7 cellular contexts compared by ENCODE assay signal in genomic region chr12:89927226-89927698, GRCh38.
DNase-seq lines count a peak whose midpoint lies in the region; ATAC-seq, FAIRE-seq and TF ChIP-seq lines count a peak whose summit lies in the region.

No MANE protein-coding gene starts in this region.

- ATAC-seq in GM19035 (IDR thresholded peaks at IDR 0.05; ENCODE audit: unreplicated experiment) = peak; percentile 99
- ATAC-seq in HG02798 (IDR thresholded peaks at IDR 0.05; ENCODE audit: poor library complexity, unreplicated experiment) = peak; percentile 99

- FAIRE-seq in D721Med (lab: Jason Lieb, UNC) = no peak

- H2AFZ ChIP-seq in osteoblast (ENCODE audit: low read length) = peak overlapping the region; percentile 2

- no peak overlapping the region for H3K27ac ChIP-seq in osteoblast (ENCODE audit: low read depth, low read length)

- no peak overlapping the region for H3K4me2 ChIP-seq in osteoblast (ENCODE audit: insufficient read depth, low read length)

- no peaks in the 10 kb centered on the region for H4K20me1 ChIP-seq in osteoblast (ENCODE audit: insufficient read depth, low read length)

- TF ChIP-seq CTCF in osteoblast (IDR thresholded peaks at IDR 0.05; ENCODE audit: extremely low read depth, low read depth, low read length) = no peak
- TF ChIP-seq CTCF in D721Med (IDR thresholded peaks at IDR 0.05; ENCODE audit: insufficient read depth, missing control alignments) = no peak

- H3K27me3 ChIP-seq in osteoblast (ENCODE audit: insufficient read depth, low read length) = no peaks in the 10 kb centered on the region

- DNase-seq in NAMALWA (ENCODE audit: low spot score) = peak; percentile 94
- DNase-seq in osteoblast (ENCODE audit: insufficient read length, low spot score, missing footprints) = no peak
- no peak for DNase-seq in D721Med (ENCODE audit: insufficient read length, low spot score)
- DNase-seq in AG20443 (ENCODE audit: low spot score) = no peak
- DNase-seq in AG08395 (ENCODE audit: low spot score) = no peak

- no peak overlapping the region for H3K4me3 ChIP-seq in osteoblast (ENCODE audit: insufficient read depth, low read length)

- no peaks in the 10 kb centered on the region for H3K79me2 ChIP-seq in osteoblast (ENCODE audit: insufficient read depth, low read length)

- H3K36me3 ChIP-seq in osteoblast (ENCODE audit: insufficient read depth, low read length) = no peaks in the 10 kb centered on the region

- no peaks in the 10 kb centered on the region for H3K9me3 ChIP-seq in osteoblast (ENCODE audit: low read depth, low read length)

- no peaks in the 10 kb centered on the region for H3K4me1 ChIP-seq in osteoblast (ENCODE audit: insufficient read depth, low read length)
